In genomic region chr3:46921871-46922271, GRCh38 we compare ENCODE assay signal across 18 cellular contexts. TPM values are rescaled to one million over a fixed set of nuclear protein-coding genes. Genes with fewer than 3 reads are reported as not detected.
"Had no signal": no experiment of that assay in that cellular context is flagged by ENCODE, and none has a peak within 500 bp of the region (broad histone marks: within the 10 kb centered on the region; RNA-seq: fewer than 3 reads in every experiment).

No MANE protein-coding gene starts in this region.

- H3K27me3 ChIP-seq: ascending aorta, breast epithelium had no signal

- H3K9me3 Mint-ChIP-seq: dendritic cell treated with granulocyte-macrophage colony-stimulating factor and Interleukin-4, amounts not matched to agents 40 ng/mL and 50 ng/mL, for 4 days had no signal

- H3K27me3 Mint-ChIP-seq: dendritic cell treated with granulocyte-macrophage colony-stimulating factor and Interleukin-4, amounts not matched to agents 40 ng/mL and 50 ng/mL, for 4 days had no signal

- H3K4me3 ChIP-seq: ascending aorta, breast epithelium, psoas muscle, thoracic aorta had no signal

- DNase-seq: activated CD4-positive, alpha-beta T cell treated with anti-CD3 and anti-CD28 coated beads, Interleukin-2, amount 50 U/mL, for 4 hours; activated effector memory CD4-positive, alpha-beta T cell treated with anti-CD3 and anti-CD28 coated beads, Interleukin-2, amount 50 U/mL, for 16 hours; activated naive CD4-positive, alpha-beta T cell treated with anti-CD3 and anti-CD28 coated beads, Interleukin-2, amount 50 U/mL, for 16 hours; activated T-cell treated with anti-CD3 and anti-CD28 coated beads, Interleukin-2, amount 50 U/mL, for 72 hours; cerebellar nuclear complex; effector memory CD4-positive, alpha-beta T cell; small intestine; stimulated activated CD4-positive, alpha-beta T cell treated with anti-CD3 and anti-CD28 coated beads, Interleukin-4, amount 100 ng/mL, for 1 hour had no signal

- H3K27ac Mint-ChIP-seq: activated T-cell treated with anti-CD3 and anti-CD28 coated beads, Interleukin-2, amount 50 U/mL, for 72 hours; dendritic cell treated with granulocyte-macrophage colony-stimulating factor and Interleukin-4, amounts not matched to agents 40 ng/mL and 50 ng/mL, for 4 days; T-helper 2 cell treated with Interferon-gamma antibody and Interleukin-4, amounts not matched to agents 5 μg/mL and 100 μg/mL, for 36 hours had no signal

- H3K9me3 ChIP-seq: ascending aorta, breast epithelium, psoas muscle, thoracic aorta had no signal

- H3K36me3 ChIP-seq: breast epithelium had no signal

- H3K27ac ChIP-seq: ascending aorta, breast epithelium, psoas muscle, thoracic aorta had no signal

- H3K4me3 Mint-ChIP-seq: activated T-cell treated with anti-CD3 and anti-CD28 coated beads, Interleukin-2, amount 50 U/mL, for 72 hours; dendritic cell treated with granulocyte-macrophage colony-stimulating factor and Interleukin-4, amounts not matched to agents 40 ng/mL and 50 ng/mL, for 4 days; T-helper 2 cell treated with Interferon-gamma antibody and Interleukin-4, amounts not matched to agents 5 μg/mL and 100 μg/mL, for 36 hours had no signal

RNA-seq across cellular contexts. Expression of gene PTH1R, which starts 44.4 kb away (rescaled TPM):
- total RNA-seq: activated CD8-positive, alpha-beta memory T cell treated with anti-CD3 and anti-CD28 coated beads for 36 hours; activated T-cell treated with anti-CD3 and anti-CD28 coated beads, Interleukin-2, amount 50 U/mL, for 72 hours; glomerular endothelial cell had no signal
- polyA plus RNA-seq: neural cell had no signal

RNA-seq across cellular contexts. Expression of gene MYL3, which starts 58.6 kb away (rescaled TPM):
- total RNA-seq: activated CD8-positive, alpha-beta memory T cell treated with anti-CD3 and anti-CD28 coated beads for 36 hours; activated T-cell treated with anti-CD3 and anti-CD28 coated beads, Interleukin-2, amount 50 U/mL, for 72 hours; glomerular endothelial cell; lung microvascular endothelial cell had no signal
